Comparison of ENCODE assay signal across 12 cellular contexts in genomic region chr2:202115385-202116060, GRCh38. TPM values are rescaled to one million over a fixed set of nuclear protein-coding genes. Genes with fewer than 3 reads are reported as not detected.
DNase-seq lines count a peak whose midpoint lies in the region; ATAC-seq and TF ChIP-seq lines count a peak whose summit lies in the region.
"Had no signal": no experiment of that assay in that cellular context is flagged by ENCODE, and none has a peak within 500 bp of the region (broad histone marks: within the 10 kb centered on the region; RNA-seq: fewer than 3 reads in every experiment).

No MANE protein-coding gene starts in this region.

- peak overlapping the region; percentile 0 for H3K9ac ChIP-seq in mesenchymal stem cell (ENCODE audit: low read length)

- no peak overlapping the region for H3K4me2 ChIP-seq in mesenchymal stem cell (ENCODE audit: low read length, poor library complexity, severe bottlenecking)

- DNase-seq in A172 (ENCODE audit: low spot score) (peak; percentile 19), HFFc6 (peak; percentile 68), brain microvascular endothelial cell (no peak), mesenchymal stem cell (peak; percentile 79), glutamatergic neuron (no peak), GM19240 (ENCODE audit: insufficient read length, low spot score) (no peak)
- DNase-seq in effector memory CD8-positive, alpha-beta T cell = no peak
- DNase-seq: NCI-H524, right lobe of liver had no signal

- no peak overlapping the region for H2AK5ac ChIP-seq in mesenchymal stem cell (ENCODE audit: low read length, severe bottlenecking)

- in situ Hi-C loops in brain microvascular endothelial cell (cut with HindIII; ENCODE audit: low pct_ligation_motif_present, low sequenced_read_pairs) = no loop called here

- H3K27me3 ChIP-seq in brain microvascular endothelial cell (replicated peaks) (no peaks in the 10 kb centered on the region), mesenchymal stem cell (ENCODE audit: control insufficient read depth in 1 of 2, insufficient read depth in 1 of 2, low read length in 2 of 2) (peaks cover 0 to 3% of the 10 kb centered on the region in 2 experiments)
- H3K27me3 ChIP-seq: right lobe of liver had no signal

- H4K91ac ChIP-seq in mesenchymal stem cell (ENCODE audit: low read length) = no peak overlapping the region

- H3K36me3 Mint-ChIP-seq in HFFc6 (ENCODE audit: low read depth) = peaks cover 7% of the 10 kb centered on the region; the same call in 1 of the 2 replicates
- no peaks in the 10 kb centered on the region for H3K36me3 Mint-ChIP-seq in effector memory CD8-positive, alpha-beta T cell (ENCODE audit: insufficient read depth)
- H3K36me3 Mint-ChIP-seq in glutamatergic neuron (ENCODE audit: unreplicated experiment) = peaks cover 7% of the 10 kb centered on the region

- H2BK15ac ChIP-seq in mesenchymal stem cell (ENCODE audit: low read depth, poor library complexity, severe bottlenecking) = no peak overlapping the region

- H3K4me1 Mint-ChIP-seq in HFFc6 (ENCODE audit: low read depth) (peaks cover 69% of the 10 kb centered on the region), glutamatergic neuron (ENCODE audit: low read depth, unreplicated experiment) (peaks cover 9% of the 10 kb centered on the region)
- H3K4me1 Mint-ChIP-seq in effector memory CD8-positive, alpha-beta T cell (ENCODE audit: low read depth in 2 of 2) = no peaks in the 10 kb centered on the region

- H3K36me3 ChIP-seq in brain microvascular endothelial cell (replicated peaks) (no peaks in the 10 kb centered on the region), mesenchymal stem cell (ENCODE audit: control insufficient read depth in 1 of 2, insufficient read depth in 2 of 2, low read depth in 1 of 2, low read length in 2 of 2) (no peaks in the 10 kb centered on the region)
- H3K36me3 ChIP-seq: right lobe of liver had no signal

- H3K9me3 ChIP-seq in mesenchymal stem cell (ENCODE audit: control insufficient read depth, low read length) = peaks cover 8% of the 10 kb centered on the region
- H3K9me3 ChIP-seq: right lobe of liver had no signal

- H2BK120ac ChIP-seq in mesenchymal stem cell (ENCODE audit: low read depth, low read length) = no peak overlapping the region

- peak overlapping the region; percentile 33 for H3K27ac ChIP-seq in brain microvascular endothelial cell
- H3K27ac ChIP-seq in mesenchymal stem cell (ENCODE audit: low read length, poor library complexity, severe bottlenecking) = peak overlapping the region; percentile 50
- H3K27ac ChIP-seq: right lobe of liver had no signal

- H3K4me3 ChIP-seq in brain microvascular endothelial cell (ENCODE audit: low read depth, low read length) (no peak overlapping the region), mesenchymal stem cell (ENCODE audit: insufficient read depth in 1 of 2, low read depth in 1 of 2, low read length in 2 of 2) (no peak overlapping the region)
- H3K4me3 ChIP-seq: right lobe of liver had no signal

- TF ChIP-seq CTCF in HFFc6 (IDR thresholded peaks at IDR 0.05) (no peak), brain microvascular endothelial cell (IDR thresholded peaks at IDR 0.05; ENCODE audit: low read depth, low read length, missing control alignments) (no peak), glutamatergic neuron (IDR thresholded peaks at IDR 0.05; ENCODE audit: partially characterized antibody, unreplicated experiment) (no peak)

- peaks cover under 1% of the 10 kb centered on the region for H3K4me1 ChIP-seq in mesenchymal stem cell (ENCODE audit: control insufficient read depth, insufficient read depth, low read depth, low read length)

- H3K27ac Mint-ChIP-seq in HFFc6 = peak overlapping the region; percentile 53
- no peak overlapping the region for H3K27ac Mint-ChIP-seq in effector memory CD8-positive, alpha-beta T cell
- no peak overlapping the region for H3K27ac Mint-ChIP-seq in glutamatergic neuron (ENCODE audit: unreplicated experiment)

- H3K4me3 Mint-ChIP-seq in HFFc6 (peak overlapping the region; percentile 50), glutamatergic neuron (ENCODE audit: unreplicated experiment) (no peak overlapping the region)
- H3K4me3 Mint-ChIP-seq in effector memory CD8-positive, alpha-beta T cell = no peak overlapping the region

- no peak overlapping the region for H3K23ac ChIP-seq in mesenchymal stem cell (ENCODE audit: low read length in 2 of 2)

- H3K9me3 Mint-ChIP-seq in HFFc6 (peaks cover 5% of the 10 kb centered on the region; the same call in 1 of the 2 replicates), glutamatergic neuron (ENCODE audit: unreplicated experiment) (peaks cover 7% of the 10 kb centered on the region)
- no peaks in the 10 kb centered on the region for H3K9me3 Mint-ChIP-seq in effector memory CD8-positive, alpha-beta T cell

- no peak overlapping the region for H2BK12ac ChIP-seq in mesenchymal stem cell (ENCODE audit: low read length in 2 of 2)

- no peak overlapping the region for H2AFZ ChIP-seq in mesenchymal stem cell (ENCODE audit: low read depth, low read length)

- no peak overlapping the region for H2BK5ac ChIP-seq in mesenchymal stem cell (ENCODE audit: low read depth, low read length, poor library complexity, severe bottlenecking)

- no peak overlapping the region for H3K18ac ChIP-seq in mesenchymal stem cell (ENCODE audit: low read depth in 1 of 2, low read length in 2 of 2)

- no CpG with 5 or more reads among the region's 1 CpG for WGBS in mesenchymal stem cell

- no peak overlapping the region for H3K4ac ChIP-seq in mesenchymal stem cell (ENCODE audit: low read depth in 1 of 2, low read length in 2 of 2)

- H3K27me3 Mint-ChIP-seq in HFFc6 (ENCODE audit: insufficient read depth) (no peaks in the 10 kb centered on the region; the same call in 1 of the 2 replicates), glutamatergic neuron (ENCODE audit: unreplicated experiment) (peaks cover 4% of the 10 kb centered on the region)
- H3K27me3 Mint-ChIP-seq in effector memory CD8-positive, alpha-beta T cell = peaks cover 54 to 65% of the 10 kb centered on the region in 2 donors

- no peak for ATAC-seq in effector memory CD8-positive, alpha-beta T cell (replicated peaks)
- ATAC-seq in HG02623 (IDR thresholded peaks at IDR 0.05; ENCODE audit: unreplicated experiment) = no peak
- ATAC-seq: right lobe of liver had no signal

- no peaks in the 10 kb centered on the region for H3K79me1 ChIP-seq in mesenchymal stem cell (replicated peaks; ENCODE audit: low read length, poor library complexity, severe bottlenecking)

- no peak overlapping the region for H3K14ac ChIP-seq in mesenchymal stem cell (ENCODE audit: low read length in 2 of 2)

- H4K8ac ChIP-seq in mesenchymal stem cell (ENCODE audit: low read length) = no peak overlapping the region

RNA-seq across cellular contexts. Expression of gene KIAA2012, which starts 42.5 kb away (rescaled TPM):
- total RNA-seq in A172 (2014; rRNA removed; shearing (Covaris generic)) = not detected in 2 replicates
- under 1 TPM; 0.09 to 0.40 (median 0.26) TPM for total RNA-seq in HFFc6 (2021; fragmentation: NEBNext Ultra II Directional; extraction: Animal tissue kit (Norgen Biotek cat#: 25700))
- 0.07 TPM for polyA plus RNA-seq in mesenchymal stem cell (2013, experiment 1 of 2)
- 0.04 TPM for polyA plus RNA-seq in mesenchymal stem cell (2013, experiment 2 of 2)
- total RNA-seq in glutamatergic neuron (ENCODE audit: unreplicated experiment) = not detected
- total RNA-seq: A673, mononuclear cell had no signal

Comparison
In these comparisons a context has a peak if more than half of its experiments do, and no peak if none do; other contexts are left out.
1. DNase-seq: peak in A172 (single experiment), HFFc6 (single experiment) and mesenchymal stem cell (single experiment); none in brain microvascular endothelial cell (single experiment), effector memory CD8-positive, alpha-beta T cell (0 of 3), glutamatergic neuron (single experiment) and GM19240 (single experiment).